21 cellular contexts compared by ENCODE assay signal in genomic region chr6:134081506-134081905, GRCh38. TPM values are rescaled to one million over a fixed set of nuclear protein-coding genes. Genes with fewer than 3 reads are reported as not detected.
A peak's percentile ranks its signal among the peaks of the same experiment; 100 is the strongest.
DNase-seq lines count a peak whose midpoint lies in the region; ATAC-seq and TF ChIP-seq lines count a peak whose summit lies in the region.
"Had no signal": no experiment of that assay in that cellular context is flagged by ENCODE, and none has a peak within 500 bp of the region (broad histone marks: within the 10 kb centered on the region; RNA-seq: fewer than 3 reads in every experiment).

No MANE protein-coding gene starts in this region.

- no peak for TF ChIP-seq POLR2A in adrenal gland (IDR thresholded peaks at IDR 0.05)

- peak overlapping the region; percentile 63 for H3K27ac Mint-ChIP-seq in stimulated activated naive B cell treated with anti-CD40 and anti-IgM and Interleukin-4, amounts not matched to agents 10 μg/mL and 1 μg/mL and 100 μg/mL, for 72 hours

- peak overlapping the region in 1 of 2 donors; percentile 14 for H3K4me3 Mint-ChIP-seq in stimulated activated naive B cell treated with anti-CD40 and anti-IgM and Interleukin-4, amounts not matched to agents 10 μg/mL and 1 μg/mL and 100 μg/mL, for 72 hours
- H3K4me3 Mint-ChIP-seq: CD8-positive, alpha-beta memory T cell had no signal

- H3K27me3 Mint-ChIP-seq in stimulated activated naive B cell treated with anti-CD40 and anti-IgM and Interleukin-4, amounts not matched to agents 10 μg/mL and 1 μg/mL and 100 μg/mL, for 72 hours: peaks cover 0 to 4% of the 10 kb centered on the region in 2 donors

- CTCF ChIA-PET in SK-N-SH (lab: Yijun Ruan, JAX): interaction anchor here (1.0 to 8.0 kb wide), 6 partner anchors 15 to 160 kb away, joined by 3 to 49 read pairs (median 6); no protein-coding TSS in a partner anchor

- intact Hi-C loops in adrenal gland (cut with DNase I): no loop called here

- DNase-seq in SK-N-SH: no peak
- peak; percentile 39 for DNase-seq in NCI-H146 (lab: John Stamatoyannopoulos, UW)
- DNase-seq in NCI-H774 (lab: John Stamatoyannopoulos, UW): peak; percentile 30
- DNase-seq in stimulated activated naive B cell treated with anti-CD40 and anti-IgM and Interleukin-4, amounts not matched to agents 10 μg/mL and 1 μg/mL and 100 μg/mL, for 72 hours: no peak
- no peak for DNase-seq in T-helper 1 cell
- DNase-seq in adrenal gland: no peak
- DNase-seq: CD8-positive, alpha-beta memory T cell; DMS79; GOT3; KBM-7; MV-4-11; NCI-H1436 treated with DMSO at 0.1 percent for 48 hours; NCI-H2081; NCI-H226; NCI-H526 treated with DMSO at 0.1 percent for 48 hours had no signal

- no peaks in the 10 kb centered on the region for H3K36me3 ChIP-seq in SK-N-SH (replicated peaks in 1 of 2; ENCODE audit: control insufficient read depth in 1 of 2, insufficient read depth in 2 of 2, low read length in 1 of 2)
- no peaks in the 10 kb centered on the region for H3K36me3 ChIP-seq in adrenal gland (replicated peaks in 1 of 2)
- H3K36me3 ChIP-seq: BLaER1 treated with 17β-estradiol and CSF1 and Interleukin-3, amounts not matched to agents 10 nM and 100 nM had no signal

- no peaks in the 10 kb centered on the region for H3F3A ChIP-seq in SK-N-SH (replicated peaks; ENCODE audit: insufficient read depth)

- H3K36me3 Mint-ChIP-seq in stimulated activated naive B cell treated with anti-CD40 and anti-IgM and Interleukin-4, amounts not matched to agents 10 μg/mL and 1 μg/mL and 100 μg/mL, for 72 hours: peaks cover 8 to 10% of the 10 kb centered on the region in 2 donors

- TF ChIP-seq CTCF in SK-N-SH (IDR thresholded peaks at IDR 0.05): no peak
- TF ChIP-seq CTCF in adrenal gland (IDR thresholded peaks at IDR 0.05): no peak

- H3K9me2 ChIP-seq in SK-N-SH: no peaks in the 10 kb centered on the region

- no peak overlapping the region for H3K9ac ChIP-seq in SK-N-SH
- H3K9ac ChIP-seq: BLaER1 treated with 17β-estradiol and CSF1 and Interleukin-3, amounts not matched to agents 10 nM and 100 nM had no signal

- H3K9me3 ChIP-seq in SK-N-SH (no peaks in the 10 kb centered on the region), adrenal gland (replicated peaks in 1 of 3) (no peaks in the 10 kb centered on the region)
- H3K9me3 ChIP-seq: A549 had no signal

- no peak overlapping the region for H2AFZ ChIP-seq in SK-N-SH (ENCODE audit: low read depth)

- no peaks in the 10 kb centered on the region for H3K79me2 ChIP-seq in SK-N-SH (ENCODE audit: insufficient read depth)

- POLR2A ChIA-PET in SK-N-SH (lab: Yijun Ruan, JAX): no interaction called here

- H3K4me1 ChIP-seq in SK-N-SH (ENCODE audit: control insufficient read depth in 1 of 2, insufficient read depth in 2 of 2, low read depth in 1 of 2, low read length in 1 of 2): no peaks in the 10 kb centered on the region
- no peaks in the 10 kb centered on the region for H3K4me1 ChIP-seq in adrenal gland (replicated peaks in 1 of 2)
- H3K4me1 ChIP-seq: A549 had no signal

- ATAC-seq in SK-N-SH treated with all-trans-retinoic acid at 6 μM for 48 hours (no peak), HG02759 (IDR thresholded peaks at IDR 0.05; ENCODE audit: unreplicated experiment) (no peak)
- ATAC-seq in stimulated activated naive B cell treated with anti-CD40 and anti-IgM and Interleukin-4, amounts not matched to agents 10 μg/mL and 1 μg/mL and 100 μg/mL, for 72 hours (replicated peaks): peak in 1 of 2 donors; percentile 1
- ATAC-seq: A549, HCT116, Panc1 had no signal

- H3K27me3 ChIP-seq in SK-N-SH (ENCODE audit: insufficient read depth) (peaks cover 2% of the 10 kb centered on the region; the same call in 1 of the 2 replicates), adrenal gland (no peaks in the 10 kb centered on the region)
- H3K27me3 ChIP-seq: BLaER1 treated with 17β-estradiol and CSF1 and Interleukin-3, amounts not matched to agents 10 nM and 100 nM had no signal

- H4K20me1 ChIP-seq in SK-N-SH (ENCODE audit: insufficient read depth): no peaks in the 10 kb centered on the region
- H4K20me1 ChIP-seq: BLaER1 treated with 17β-estradiol and CSF1 and Interleukin-3, amounts not matched to agents 10 nM and 100 nM had no signal

- H3K9me3 Mint-ChIP-seq in stimulated activated naive B cell treated with anti-CD40 and anti-IgM and Interleukin-4, amounts not matched to agents 10 μg/mL and 1 μg/mL and 100 μg/mL, for 72 hours: peaks cover 5 to 14% of the 10 kb centered on the region in 2 donors
- H3K9me3 Mint-ChIP-seq: CD8-positive, alpha-beta memory T cell had no signal

- no peak overlapping the region for H3K4me2 ChIP-seq in SK-N-SH
- H3K4me2 ChIP-seq: A549 had no signal

- no peak for TF ChIP-seq RAD21 in SK-N-SH (IDR thresholded peaks at IDR 0.05; ENCODE audit: low read length)

- TF ChIP-seq EP300 in SK-N-SH (IDR thresholded peaks at IDR 0.05; ENCODE audit: borderline replicate concordance in 1 of 2, low read depth in 1 of 2, low read length in 1 of 2): no peak

- H3K4me1 Mint-ChIP-seq in stimulated activated naive B cell treated with anti-CD40 and anti-IgM and Interleukin-4, amounts not matched to agents 10 μg/mL and 1 μg/mL and 100 μg/mL, for 72 hours: peaks cover 45 to 65% of the 10 kb centered on the region in 2 donors

- H3K27ac ChIP-seq in SK-N-SH (ENCODE audit: low read depth in 2 of 2, low read length in 1 of 2) (no peak overlapping the region), adrenal gland (no peak overlapping the region)
- H3K27ac ChIP-seq: A549; BLaER1 treated with 17β-estradiol and CSF1 and Interleukin-3, amounts not matched to agents 10 nM and 100 nM had no signal

- H3K4me3 ChIP-seq in SK-N-SH (ENCODE audit: low read depth in 2 of 2, low read length in 1 of 2): no peak overlapping the region
- no peak overlapping the region for H3K4me3 ChIP-seq in adrenal gland
- H3K4me3 ChIP-seq: A549; BLaER1 treated with 17β-estradiol and CSF1 and Interleukin-3, amounts not matched to agents 10 nM and 100 nM had no signal

TF ChIP-seq in SK-N-SH, 30 proteins besides CTCF, POLR2A, EP300 and RAD21:
- peak; percentile 71; the same call in 1 of the 2 replicates for TF ChIP-seq REST (IDR thresholded peaks at IDR 0.05; ENCODE audit: low read depth, low read length)
- no peak for TF ChIP-seq RCOR1 (IDR thresholded peaks at IDR 0.05; ENCODE audit: low read length)

TF ChIP-seq in SK-N-SH treated with all-trans-retinoic acid at 6 μM for 48 hours, 23 proteins besides CTCF, POLR2A, EP300 and RAD21:
- no peak for TF ChIP-seq PATZ1 (CRISPR knock-in tag; IDR thresholded peaks at IDR 0.05; ENCODE audit: borderline replicate concordance)

RNA-seq across cellular contexts. Expression of gene SLC2A12, which starts 29.1 kb away (rescaled TPM):
- polyA plus RNA-seq in SK-N-SH (2012; rRNA removed): 0.61 and 0.80 TPM in 2 replicates
- 0.64 and 0.77 TPM in 2 replicates for polyA plus RNA-seq in SK-N-SH (2012; cell fraction: cytosol; rRNA removed)
- polyA plus RNA-seq in SK-N-SH (2012; cell fraction: nucleus; rRNA removed): 0.25 and 0.67 TPM in 2 replicates
- 1 to 10 TPM in 5 of 8 donors, under 1 TPM in 3; 0.49 to 2.4 (median 1.8) TPM for total RNA-seq in adrenal gland
- 1 to 10 TPM in 1 of 3 donors, under 1 TPM in 2; 0.37 to 1.5 (median 0.40) TPM for polyA plus RNA-seq in adrenal gland
- total RNA-seq: CD8-positive, alpha-beta memory T cell had no signal
- polyA plus RNA-seq: CD8-positive, alpha-beta memory T cell had no signal

Comparison
In these comparisons a context has a peak if more than half of its experiments do, and no peak if none do; other contexts are left out.
1. DNase-seq: peak in NCI-H146 (single experiment) and NCI-H774 (single experiment); none in SK-N-SH (single experiment), stimulated activated naive B cell treated with anti-CD40 and anti-IgM and Interleukin-4, amounts not matched to agents 10 μg/mL and 1 μg/mL and 100 μg/mL, for 72 hours (single experiment), T-helper 1 cell (0 of 5) and adrenal gland (0 of 7).